ENCODE assay signal across 34 cellular contexts in genomic region chr1:60821156-60821555, GRCh38.
"Had no signal": no experiment of that assay in that cellular context is flagged by ENCODE, and none has a peak within 500 bp of the region (broad histone marks: within the 10 kb centered on the region; RNA-seq: fewer than 3 reads in every experiment).

No MANE protein-coding gene starts in this region.

- H3K9me3 ChIP-seq: MG63 had no signal

- H3K4me3 ChIP-seq: MG63 had no signal

- H3K36me3 ChIP-seq: MG63 had no signal

- DNase-seq: Karpas-422, Kasumi-1, MG63, MM.1S, MV-4-11, NCI-H1048, NCI-H1092, NCI-H1092 treated with DMSO at 0.1 percent for 48 hours, NCI-H1105, NCI-H1105 treated with DMSO at 0.1 percent for 48 hours, NCI-H1417, NCI-H1417 treated with DMSO at 0.1 percent for 48 hours, NCI-H1436, NCI-H1436 treated with DMSO at 0.1 percent for 48 hours, NCI-H146, NCI-H1694, NCI-H1694 treated with DMSO at 0.1 percent for 48 hours, NCI-H187, NCI-H1930, NCI-H2029, NCI-H2029 treated with DMSO at 0.1 percent for 48 hours, NCI-H2081, NCI-H2081 treated with DMSO at 0.1 percent for 48 hours, NCI-H2107, NCI-H2171, NCI-H2171 treated with DMSO at 0.1 percent for 48 hours, NCI-H2227 treated with DMSO at 0.1 percent for 48 hours, NCI-H226, NCI-H345, NCI-H446, NCI-H446 treated with DMSO at 0.1 percent for 48 hours, NCI-H510A, NCI-H510A treated with DMSO at 0.1 percent for 48 hours, NCI-H524 had no signal
